Comparison of ENCODE assay signal across 11 cellular contexts in the genomic region with DNA sequence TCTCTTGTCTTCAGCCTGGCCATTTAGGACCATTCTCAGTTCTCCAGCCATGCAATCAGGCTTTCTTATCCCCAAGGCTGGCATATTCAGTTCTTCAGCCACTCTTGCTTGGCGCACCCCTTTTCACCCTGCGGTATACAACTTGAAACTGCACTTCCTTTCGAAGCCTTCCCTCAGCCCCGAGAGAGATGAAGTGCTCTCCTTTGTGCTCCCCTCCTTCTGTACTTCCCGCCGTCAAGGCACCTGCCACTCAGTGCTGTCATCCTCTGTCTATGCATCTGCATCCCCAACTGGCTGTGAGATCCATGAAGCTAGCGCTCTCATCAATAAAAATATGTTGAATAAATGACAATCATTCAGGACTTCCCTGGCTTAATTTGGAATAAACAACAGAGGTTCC.
DNase-seq lines count a peak whose midpoint lies in the region; ATAC-seq lines count a peak whose summit lies in the region.
"Had no signal": no experiment of that assay in that cellular context is flagged by ENCODE, and none has a peak within 500 bp of the region (broad histone marks: within the 10 kb centered on the region; RNA-seq: fewer than 3 reads in every experiment).

No MANE protein-coding gene starts in this region.

- DNase-seq in activated naive CD8-positive, alpha-beta T cell treated with anti-CD3 and anti-CD28 coated beads, Interleukin-2, amount 50 U/mL, for 24 hours, result peak; percentile 5
- DNase-seq in stimulated activated CD4-positive, alpha-beta T cell treated with anti-CD3 and anti-CD28 coated beads, Interleukin-15, amount 100 ng/mL, for 24 hours, result no peak
- no peak for DNase-seq in NCI-H446 (lab: John Stamatoyannopoulos, UW)
- DNase-seq in nucleus accumbens (lab: John Stamatoyannopoulos, UW), result no peak
- DNase-seq: HFFc6, immature natural killer cell, NCI-H1436 treated with DMSO at 0.1 percent for 48 hours had no signal

- H3K4me3 Mint-ChIP-seq in activated naive CD8-positive, alpha-beta T cell treated with anti-CD3 and anti-CD28 coated beads, Interleukin-2, amount 50 U/mL, for 24 hours, result peak overlapping the region; percentile 36
- H3K4me3 Mint-ChIP-seq: activated naive CD8-positive, alpha-beta T cell; HFFc6 had no signal

- H3K27me3 Mint-ChIP-seq in activated naive CD8-positive, alpha-beta T cell treated with anti-CD3 and anti-CD28 coated beads, Interleukin-2, amount 50 U/mL, for 24 hours, result peaks cover 24% of the 10 kb centered on the region

- H3K27ac Mint-ChIP-seq in activated naive CD8-positive, alpha-beta T cell treated with anti-CD3 and anti-CD28 coated beads, Interleukin-2, amount 50 U/mL, for 24 hours, result no peak overlapping the region
- H3K27ac Mint-ChIP-seq: activated naive CD8-positive, alpha-beta T cell; HFFc6; immature natural killer cell had no signal

- ATAC-seq in GM18870 (IDR thresholded peaks at IDR 0.05; ENCODE audit: unreplicated experiment) (peak; percentile 82), GM21423 (IDR thresholded peaks at IDR 0.05; ENCODE audit: unreplicated experiment) (peak; percentile 84), HG03135 (IDR thresholded peaks at IDR 0.05; ENCODE audit: unreplicated experiment) (peak; percentile 75)
- ATAC-seq in activated naive CD8-positive, alpha-beta T cell treated with anti-CD3 and anti-CD28 coated beads, Interleukin-2, amount 50 U/mL, for 24 hours, result peak; percentile 78

- no peaks in the 10 kb centered on the region for H3K36me3 Mint-ChIP-seq in activated naive CD8-positive, alpha-beta T cell treated with anti-CD3 and anti-CD28 coated beads, Interleukin-2, amount 50 U/mL, for 24 hours (ENCODE audit: low read depth)
- H3K36me3 Mint-ChIP-seq: activated naive CD8-positive, alpha-beta T cell; immature natural killer cell had no signal

- no peaks in the 10 kb centered on the region for H3K9me3 Mint-ChIP-seq in activated naive CD8-positive, alpha-beta T cell treated with anti-CD3 and anti-CD28 coated beads, Interleukin-2, amount 50 U/mL, for 24 hours
- H3K9me3 Mint-ChIP-seq: HFFc6 had no signal

- peaks cover 13% of the 10 kb centered on the region for H3K4me1 Mint-ChIP-seq in activated naive CD8-positive, alpha-beta T cell treated with anti-CD3 and anti-CD28 coated beads, Interleukin-2, amount 50 U/mL, for 24 hours
